ENCODE assay signal across 27 cellular contexts in genomic region chr12:56071648-56072047, GRCh38. TPM values are rescaled to one million over a fixed set of nuclear protein-coding genes. Genes with fewer than 3 reads are reported as not detected.
DNase-seq lines count a peak whose midpoint lies in the region; TF ChIP-seq lines count a peak whose summit lies in the region.
"Had no signal": no experiment of that assay in that cellular context is flagged by ENCODE, and none has a peak within 500 bp of the region (broad histone marks: within the 10 kb centered on the region; RNA-seq: fewer than 3 reads in every experiment).

No MANE protein-coding gene starts in this region.

- peak overlapping the region; percentile 52 for H3K27ac Mint-ChIP-seq in HFFc6
- H3K27ac Mint-ChIP-seq: activated naive CD4-positive, alpha-beta T cell treated with anti-CD3 and anti-CD28 coated beads for 36 hours; GM23338; stimulated activated naive CD8-positive, alpha-beta T cell treated with anti-CD3 and anti-CD28 coated beads, Interleukin-15, amount 100 ng/mL, for 72 hours had no signal

- no peak overlapping the region for H3K4me3 ChIP-seq in AG10803 (ENCODE audit: low read length)
- H3K4me3 ChIP-seq in brain microvascular endothelial cell (ENCODE audit: low read depth, low read length), result no peak overlapping the region
- no peak overlapping the region for H3K4me3 ChIP-seq in foreskin fibroblast (ENCODE audit: low read depth in 1 of 2, low read length in 2 of 2)
- H3K4me3 ChIP-seq: A549, GM23338, K562, upper lobe of left lung had no signal

- no peak overlapping the region for H3K27ac ChIP-seq in brain microvascular endothelial cell
- H3K27ac ChIP-seq: A549, upper lobe of left lung had no signal

- TF ChIP-seq CTCF in AG10803 (conservative IDR thresholded peaks at IDR 0.05; ENCODE audit: low read length) (no peak), HFFc6 (IDR thresholded peaks at IDR 0.05) (no peak), brain microvascular endothelial cell (IDR thresholded peaks at IDR 0.05; ENCODE audit: low read depth, low read length, missing control alignments) (no peak), foreskin fibroblast (IDR thresholded peaks at IDR 0.05; ENCODE audit: low read depth, low read length) (no peak)

- no peaks in the 10 kb centered on the region for H3K27me3 Mint-ChIP-seq in HFFc6 (ENCODE audit: insufficient read depth)
- H3K27me3 Mint-ChIP-seq: stimulated activated naive CD8-positive, alpha-beta T cell treated with anti-CD3 and anti-CD28 coated beads, Interleukin-15, amount 100 ng/mL, for 72 hours had no signal

- peak; percentile 75 for DNase-seq in AG10803 (ENCODE audit: low read depth)
- peak; percentile 72 for DNase-seq in HFFc6
- DNase-seq in brain microvascular endothelial cell, result peak; percentile 40
- peak; percentile 30 to 43 for DNase-seq in foreskin fibroblast
- DNase-seq in activated CD8-positive, alpha-beta memory T cell treated with anti-CD3 and anti-CD28 coated beads, Interleukin-2, amount 50 U/mL, for 48 hours, result no peak
- no peak for DNase-seq in GF-D8 (lab: John Stamatoyannopoulos, UW)
- DNase-seq in COR-L47 (lab: John Stamatoyannopoulos, UW), result no peak
- DNase-seq in NCI-H2107 (lab: John Stamatoyannopoulos, UW), result no peak
- DNase-seq: activated CD4-positive, alpha-beta T cell treated with anti-CD3 and anti-CD28 coated beads for 1 hour; activated naive CD4-positive, alpha-beta T cell treated with anti-CD3 and anti-CD28 coated beads for 36 hours; activated T-cell treated with anti-CD3 and anti-CD28 coated beads, Interleukin-2, amount 50 U/mL, for 4 hours; aorta; BE2C; DMS79 treated with DMSO at 0.1 percent for 48 hours; mesendoderm; naive thymus-derived CD4-positive, alpha-beta T cell; NCI-H146; NCI-H2227 treated with DMSO at 0.1 percent for 48 hours; stimulated activated CD4-positive, alpha-beta T cell treated with anti-CD3 and anti-CD28 coated beads, Interleukin-4, amount 100 ng/mL, for 24 hours; stimulated activated naive CD8-positive, alpha-beta T cell treated with anti-CD3 and anti-CD28 coated beads, Interleukin-15, amount 100 ng/mL, for 72 hours; SW 1271; upper lobe of left lung had no signal

- H3K27me3 ChIP-seq in brain microvascular endothelial cell (replicated peaks), result no peaks in the 10 kb centered on the region
- H3K27me3 ChIP-seq: BE2C, upper lobe of left lung had no signal

- no peaks in the 10 kb centered on the region for H3K9me3 Mint-ChIP-seq in HFFc6
- H3K9me3 Mint-ChIP-seq: activated naive CD4-positive, alpha-beta T cell treated with anti-CD3 and anti-CD28 coated beads for 36 hours; activated T-cell treated with anti-CD3 and anti-CD28 coated beads, Interleukin-2, amount 50 U/mL, for 4 hours; naive thymus-derived CD4-positive, alpha-beta T cell; stimulated activated naive CD8-positive, alpha-beta T cell treated with anti-CD3 and anti-CD28 coated beads, Interleukin-15, amount 100 ng/mL, for 72 hours had no signal

- in situ Hi-C loops in brain microvascular endothelial cell (cut with HindIII; ENCODE audit: low pct_ligation_motif_present, low sequenced_read_pairs), result no loop called here

- peaks cover 16% of the 10 kb centered on the region for H3K4me1 Mint-ChIP-seq in HFFc6 (ENCODE audit: low read depth)
- H3K4me1 Mint-ChIP-seq: GM23338 had no signal

- H3K36me3 ChIP-seq in brain microvascular endothelial cell (replicated peaks), result no peaks in the 10 kb centered on the region
- H3K36me3 ChIP-seq: BE2C, upper lobe of left lung had no signal

- H3K36me3 Mint-ChIP-seq in HFFc6 (ENCODE audit: low read depth), result no peaks in the 10 kb centered on the region
- H3K36me3 Mint-ChIP-seq: naive thymus-derived CD4-positive, alpha-beta T cell had no signal

- H3K4me3 Mint-ChIP-seq in HFFc6, result no peak overlapping the region
- H3K4me3 Mint-ChIP-seq: activated naive CD4-positive, alpha-beta T cell treated with anti-CD3 and anti-CD28 coated beads for 36 hours; activated T-cell treated with anti-CD3 and anti-CD28 coated beads, Interleukin-2, amount 50 U/mL, for 4 hours; GM23338; naive thymus-derived CD4-positive, alpha-beta T cell; stimulated activated naive CD8-positive, alpha-beta T cell treated with anti-CD3 and anti-CD28 coated beads, Interleukin-15, amount 100 ng/mL, for 72 hours had no signal

RNA-seq across cellular contexts. Expression of gene ERBB3, which starts 8.3 kb away (rescaled TPM):
- total RNA-seq in HFFc6 (2021; fragmentation: NEBNext Ultra II Directional; extraction: Animal tissue kit (Norgen Biotek cat#: 25700)), result 1 to 10 TPM; 1.0 to 2.5 (median 1.8) TPM
- total RNA-seq: glomerular endothelial cell, OCI-LY7 had no signal

RNA-seq across cellular contexts. Expression of gene RPS26, which starts 29.9 kb away (rescaled TPM):
- 100 to 1,000 TPM in 1 of 6 experiments, 10 to 100 TPM in 5; 40.7 to 151 (median 52.1) TPM for total RNA-seq in HFFc6 (2021; fragmentation: NEBNext Ultra II Directional; extraction: Animal tissue kit (Norgen Biotek cat#: 25700))

RNA-seq across cellular contexts. Expression of gene PA2G4, which starts 32.7 kb away (rescaled TPM):
- total RNA-seq in HFFc6 (2021; fragmentation: NEBNext Ultra II Directional; extraction: Animal tissue kit (Norgen Biotek cat#: 25700)), result 100 to 1,000 TPM; 144 to 190 (median 177) TPM

RNA-seq across cellular contexts. Expression of gene RPL41, which starts 44.8 kb away (rescaled TPM):
- total RNA-seq in HFFc6 (2021; fragmentation: NEBNext Ultra II Directional; extraction: Animal tissue kit (Norgen Biotek cat#: 25700)), result 1,000 to 10,000 TPM; 2,722 to 3,464 (median 3,292) TPM

RNA-seq across cellular contexts. Expression of gene ZC3H10, which starts 46.4 kb away (rescaled TPM):
- 1 to 10 TPM; 3.3 to 4.7 (median 3.8) TPM for total RNA-seq in HFFc6 (2021; fragmentation: NEBNext Ultra II Directional; extraction: Animal tissue kit (Norgen Biotek cat#: 25700))

Comparison
In these comparisons a context has a peak if more than half of its experiments do, and no peak if none do; other contexts are left out.
1. DNase-seq: peak in AG10803 (single experiment), HFFc6 (single experiment), brain microvascular endothelial cell (single experiment) and foreskin fibroblast (2 of 2); none in activated CD8-positive, alpha-beta memory T cell treated with anti-CD3 and anti-CD28 coated beads, Interleukin-2, amount 50 U/mL, for 48 hours (single experiment), GF-D8 (single experiment), COR-L47 (single experiment) and NCI-H2107 (single experiment).